In genomic region chr17:40343126-40344119, GRCh38 we compare ENCODE assay signal across 9 cellular contexts. TPM values are rescaled to one million over a fixed set of nuclear protein-coding genes. Genes with fewer than 3 reads are reported as not detected.
DNase-seq lines count a peak whose midpoint lies in the region; ATAC-seq and TF ChIP-seq lines count a peak whose summit lies in the region.
"Had no signal": no experiment of that assay in that cellular context is flagged by ENCODE, and none has a peak within 500 bp of the region (broad histone marks: within the 10 kb centered on the region; RNA-seq: fewer than 3 reads in every experiment).

No MANE protein-coding gene starts in this region.

- DNase-seq in BE2C (no peak), NCI-H2171 (lab: John Stamatoyannopoulos, UW) (peak; percentile 70), NCI-H1417 treated with DMSO at 0.1 percent for 48 hours (lab: John Stamatoyannopoulos, UW) (no peak), MV-4-11 (lab: John Stamatoyannopoulos, UW) (no peak)
- no peak for DNase-seq in natural killer cell treated with Interleukin-12 subunit alpha and Interleukin-12 subunit beta and Interleukin-15 and Interleukin-18, amount 100 ng/mL, for 72 hours (ENCODE audit: low spot score)
- DNase-seq in stimulated activated CD4-positive, alpha-beta T cell treated with anti-CD3 and anti-CD28 coated beads, Interleukin-4, amount 100 ng/mL, for 24 hours: no peak

- H3K27me3 Mint-ChIP-seq in natural killer cell treated with Interleukin-12 subunit alpha and Interleukin-12 subunit beta and Interleukin-15 and Interleukin-18, amount 100 ng/mL, for 72 hours: no peaks in the 10 kb centered on the region

- no peak for ATAC-seq in natural killer cell treated with Interleukin-12 subunit alpha and Interleukin-12 subunit beta and Interleukin-15 and Interleukin-18, amount 100 ng/mL, for 72 hours
- no peak for ATAC-seq in GM18520 (IDR thresholded peaks at IDR 0.05; ENCODE audit: unreplicated experiment)

- peak overlapping the region; percentile 74 for H3K4me3 Mint-ChIP-seq in natural killer cell treated with Interleukin-12 subunit alpha and Interleukin-12 subunit beta and Interleukin-15 and Interleukin-18, amount 100 ng/mL, for 72 hours

- H3K4me1 ChIP-seq in BE2C (peaks cover 60% of the 10 kb centered on the region), ectodermal cell (ENCODE audit: control insufficient read depth, insufficient read depth, low read length) (peaks cover 58% of the 10 kb centered on the region)

- WGBS in ectodermal cell, 2 experiments: 37 to 39% methylated on average over 15 of the region's 15 CpGs

- H3K36me3 ChIP-seq in BE2C (peaks cover 26% of the 10 kb centered on the region), ectodermal cell (ENCODE audit: control insufficient read depth, insufficient read depth, low read length) (no peaks in the 10 kb centered on the region)

- H3K4me3 ChIP-seq in BE2C (ENCODE audit: low read depth, low read length) (peak overlapping the region; percentile 65), ectodermal cell (ENCODE audit: insufficient read depth, low read depth, low read length) (peak overlapping the region; percentile 54)

- no peak for TF ChIP-seq CTCF in BE2C (IDR thresholded peaks at IDR 0.05; ENCODE audit: low read depth, low read length)

- H3K27me3 ChIP-seq in BE2C: no peaks in the 10 kb centered on the region
- H3K27me3 ChIP-seq in ectodermal cell (ENCODE audit: control insufficient read depth, insufficient read depth, low read length, poor library complexity, severe bottlenecking): peaks cover 76% of the 10 kb centered on the region

- no peaks in the 10 kb centered on the region for H3K9me3 Mint-ChIP-seq in natural killer cell treated with Interleukin-12 subunit alpha and Interleukin-12 subunit beta and Interleukin-15 and Interleukin-18, amount 100 ng/mL, for 72 hours

- H3K27ac ChIP-seq in ectodermal cell (ENCODE audit: insufficient read depth, low read depth, low read length, poor library complexity, severe bottlenecking): no peak overlapping the region

- peaks cover 42 to 61% of the 10 kb centered on the region in 2 donors for H3K4me1 Mint-ChIP-seq in natural killer cell treated with Interleukin-12 subunit alpha and Interleukin-12 subunit beta and Interleukin-15 and Interleukin-18, amount 100 ng/mL, for 72 hours (ENCODE audit: low read depth in 2 of 2)

- H3K27ac Mint-ChIP-seq in natural killer cell treated with Interleukin-12 subunit alpha and Interleukin-12 subunit beta and Interleukin-15 and Interleukin-18, amount 100 ng/mL, for 72 hours: peak overlapping the region; percentile 41 to 81

- H3K36me3 Mint-ChIP-seq in natural killer cell treated with Interleukin-12 subunit alpha and Interleukin-12 subunit beta and Interleukin-15 and Interleukin-18, amount 100 ng/mL, for 72 hours: no peaks in the 10 kb centered on the region

- H3K9me3 ChIP-seq in BE2C: no peaks in the 10 kb centered on the region
- no peaks in the 10 kb centered on the region for H3K9me3 ChIP-seq in ectodermal cell (ENCODE audit: control insufficient read depth, low read length)

RNA-seq across cellular contexts. Expression of gene GJD3, which starts 21.1 kb away (rescaled TPM):
- polyA plus RNA-seq in BE2C (2012; ENCODE audit: insufficient read depth, insufficient read length, low read depth): 11.3 TPM
- not detected for polyA plus RNA-seq in ectodermal cell (2013, experiment 1 of 4)
- 0.46 TPM for polyA plus RNA-seq in ectodermal cell (2013, experiment 2 of 4)
- 0.32 TPM for polyA plus RNA-seq in ectodermal cell (2013, experiment 3 of 4)
- polyA plus RNA-seq in ectodermal cell (2013, experiment 4 of 4): not detected
- total RNA-seq in natural killer cell treated with Interleukin-12 subunit alpha and Interleukin-12 subunit beta and Interleukin-15 and Interleukin-18, amount 100 ng/mL, for 72 hours: not detected
- total RNA-seq: SK-MEL-5 had no signal

RNA-seq across cellular contexts. Expression of gene RARA, which starts 34.4 kb away (rescaled TPM):
- polyA plus RNA-seq in BE2C (2012; ENCODE audit: insufficient read depth, insufficient read length, low read depth): 141 TPM
- 14.2 TPM for polyA plus RNA-seq in ectodermal cell (2013, experiment 1 of 4)
- polyA plus RNA-seq in ectodermal cell (2013, experiment 2 of 4): 19.1 TPM
- 16.9 TPM for polyA plus RNA-seq in ectodermal cell (2013, experiment 3 of 4)
- polyA plus RNA-seq in ectodermal cell (2013, experiment 4 of 4): 19.9 TPM
- total RNA-seq in natural killer cell treated with Interleukin-12 subunit alpha and Interleukin-12 subunit beta and Interleukin-15 and Interleukin-18, amount 100 ng/mL, for 72 hours: 10 to 100 TPM; 26.4 to 37.8 TPM

RNA-seq across cellular contexts. Expression of gene CDC6, which starts 55.7 kb away (rescaled TPM):
- 7.1 TPM for polyA plus RNA-seq in BE2C (2012; ENCODE audit: insufficient read depth, insufficient read length, low read depth)
- polyA plus RNA-seq in ectodermal cell (2013, experiment 1 of 4): 66.7 TPM
- polyA plus RNA-seq in ectodermal cell (2013, experiment 2 of 4): 69.9 TPM
- polyA plus RNA-seq in ectodermal cell (2013, experiment 3 of 4): 49.9 TPM
- 49.4 TPM for polyA plus RNA-seq in ectodermal cell (2013, experiment 4 of 4)
- 100 to 1,000 TPM in 1 of 2 donors, 10 to 100 TPM in 1; 79.2 to 172 TPM for total RNA-seq in natural killer cell treated with Interleukin-12 subunit alpha and Interleukin-12 subunit beta and Interleukin-15 and Interleukin-18, amount 100 ng/mL, for 72 hours
